In the genomic region with DNA sequence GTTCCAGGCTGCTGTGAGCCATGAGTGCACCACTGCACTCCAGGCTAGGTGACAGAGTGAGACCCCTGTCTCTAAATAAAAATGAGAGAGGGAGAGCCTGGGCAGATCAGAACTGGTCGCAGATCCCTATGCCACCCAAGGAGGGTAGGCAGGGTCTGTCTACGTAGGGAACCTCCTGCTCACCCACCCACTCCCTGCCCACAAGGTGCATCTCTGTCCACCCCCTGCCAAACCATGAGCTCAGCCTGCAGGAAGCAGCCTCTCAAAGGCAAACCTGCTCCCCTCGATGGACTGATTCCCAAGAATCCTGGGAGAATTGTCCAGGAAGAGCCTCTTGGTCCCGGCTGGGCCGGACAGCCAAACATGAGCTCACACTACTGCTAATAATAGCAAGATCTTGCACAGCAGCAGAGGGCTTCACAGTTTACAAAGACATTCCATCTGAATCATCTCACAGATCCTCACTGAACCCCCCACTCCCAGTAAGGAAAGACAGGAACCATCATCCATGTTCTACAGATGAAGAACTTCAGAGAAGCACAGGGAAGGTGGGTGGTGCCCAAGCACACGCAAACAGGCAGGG, we compare ENCODE assay signal across 8 cellular contexts. TPM values are rescaled to one million over a fixed set of nuclear protein-coding genes. Genes with fewer than 3 reads are reported as not detected.
DNase-seq lines count a peak whose midpoint lies in the region; TF ChIP-seq lines count a peak whose summit lies in the region.

No MANE protein-coding gene starts in this region.

- no peak overlapping the region for H3K56ac ChIP-seq in mesendoderm (ENCODE audit: low read length)

- H3K18ac ChIP-seq in mesenchymal stem cell (ENCODE audit: low read depth in 1 of 2, low read length in 2 of 2): peak overlapping the region; percentile 58 to 84
- H3K18ac ChIP-seq in mesendoderm (ENCODE audit: low read length): no peak overlapping the region

- TF ChIP-seq CTCF in coronary artery (IDR thresholded peaks at IDR 0.05): no peak
- no peak for TF ChIP-seq CTCF in transverse colon (IDR thresholded peaks at IDR 0.05)

- H3K4ac ChIP-seq in mesenchymal stem cell (ENCODE audit: low read depth in 1 of 2, low read length in 2 of 2) (peak overlapping the region; percentile 26 to 65), mesendoderm (ENCODE audit: low read depth, low read length) (no peak overlapping the region)

- H3K27ac ChIP-seq in coronary artery (peak overlapping the region; percentile 96), mesenchymal stem cell (ENCODE audit: low read length, poor library complexity, severe bottlenecking) (peak overlapping the region; percentile 94), transverse colon (peak overlapping the region; percentile 84 to 90 (median 88)), mesendoderm (ENCODE audit: low read depth, low read length) (no peak overlapping the region)

- H2BK12ac ChIP-seq in mesenchymal stem cell (ENCODE audit: low read length in 2 of 2): peak overlapping the region in 1 of 2 experiments; percentile 91

- H2AFZ ChIP-seq in mesenchymal stem cell (ENCODE audit: low read depth, low read length): no peak overlapping the region

- peak overlapping the region; percentile 38 for H3K4me3 ChIP-seq in coronary artery
- H3K4me3 ChIP-seq in mesenchymal stem cell (ENCODE audit: insufficient read depth in 1 of 2, low read depth in 1 of 2, low read length in 2 of 2): peak overlapping the region in 1 of 2 experiments; percentile 46
- no peak overlapping the region for H3K4me3 ChIP-seq in transverse colon
- H3K4me3 ChIP-seq in mesendoderm (ENCODE audit: low read length): no peak overlapping the region

- peaks cover 0 to 3% (median 0%) of the 10 kb centered on the region in 3 donors for H3K9me3 Mint-ChIP-seq in IgD-negative memory B cell

- H3K27ac Mint-ChIP-seq in IgD-negative memory B cell: peak overlapping the region; percentile 23 to 84 (median 76)

- H4K91ac ChIP-seq in mesenchymal stem cell (ENCODE audit: low read length): no peak overlapping the region

- intact Hi-C loops in transverse colon (cut with DNase I; ENCODE audit: low total_unique reads): no loop called here

- in situ Hi-C loops in transverse colon (cut with MboI; ENCODE audit: low pct_ligation_motif_present in 1 of 4, low pct_unique_long_range_greater_than_20kb in 1 of 4, low sequenced_read_pairs in 3 of 4): no loop called here

- H3K27me3 ChIP-seq in mesenchymal stem cell (ENCODE audit: control insufficient read depth in 1 of 2, insufficient read depth in 1 of 2, low read length in 2 of 2): no peaks in the 10 kb centered on the region
- H3K27me3 ChIP-seq in transverse colon: no peaks in the 10 kb centered on the region
- H3K27me3 ChIP-seq in mesendoderm (ENCODE audit: insufficient read depth, low read length, poor library complexity): no peaks in the 10 kb centered on the region

- H2BK15ac ChIP-seq in mesenchymal stem cell (ENCODE audit: low read depth, poor library complexity, severe bottlenecking) (no peak overlapping the region), mesendoderm (replicated peaks; ENCODE audit: low read depth) (no peak overlapping the region)

- peaks cover 2 to 11% of the 10 kb centered on the region in 2 experiments for H3K36me3 ChIP-seq in mesenchymal stem cell (ENCODE audit: control insufficient read depth in 1 of 2, insufficient read depth in 2 of 2, low read depth in 1 of 2, low read length in 2 of 2)
- no peaks in the 10 kb centered on the region for H3K36me3 ChIP-seq in transverse colon
- H3K36me3 ChIP-seq in mesendoderm (ENCODE audit: control insufficient read depth, insufficient read depth, low read length): no peaks in the 10 kb centered on the region

- no peaks in the 10 kb centered on the region for H3K27me3 Mint-ChIP-seq in IgD-negative memory B cell

- no peak for TF ChIP-seq EP300 in transverse colon (IDR thresholded peaks at IDR 0.05; ENCODE audit: low read depth)

- H3K79me2 ChIP-seq in mesendoderm (ENCODE audit: control insufficient read depth, insufficient read depth, low read length): peaks cover 3% of the 10 kb centered on the region

- DNase-seq in coronary artery (ENCODE audit: low spot score) (no peak), mesenchymal stem cell (peak; percentile 98), transverse colon (no peak), mesendoderm (no peak), activated gamma-delta T cell (lab: John Stamatoyannopoulos, UW) (no peak), NCI-H1436 (lab: John Stamatoyannopoulos, UW) (no peak)
- no peak for DNase-seq in activated CD4-positive, alpha-beta T cell treated with anti-CD3 and anti-CD28 coated beads, Interleukin-2, amount 50 U/mL, for 48 hours

- peaks cover 54 to 63% (median 60%) of the 10 kb centered on the region in 3 donors for H3K4me1 Mint-ChIP-seq in IgD-negative memory B cell

- peak overlapping the region; percentile 89 for H4K8ac ChIP-seq in mesenchymal stem cell (ENCODE audit: low read length)
- H4K8ac ChIP-seq in mesendoderm (ENCODE audit: low read depth, low read length): no peak overlapping the region

- H3K23ac ChIP-seq in mesenchymal stem cell (ENCODE audit: low read length in 2 of 2) (no peak overlapping the region), mesendoderm (ENCODE audit: low read length) (no peak overlapping the region)

- no peak overlapping the region for H2BK5ac ChIP-seq in mesenchymal stem cell (ENCODE audit: low read depth, low read length, poor library complexity, severe bottlenecking)
- no peak overlapping the region for H2BK5ac ChIP-seq in mesendoderm (ENCODE audit: low read length)

- peak overlapping the region in 3 of 4 donors; percentile 22 to 60 (median 56) for H3K4me3 Mint-ChIP-seq in IgD-negative memory B cell

- H3K9me3 ChIP-seq in mesenchymal stem cell (ENCODE audit: control insufficient read depth, low read length): no peaks in the 10 kb centered on the region
- H3K9me3 ChIP-seq in transverse colon: no peaks in the 10 kb centered on the region

- no peak for TF ChIP-seq POLR2A in transverse colon (IDR thresholded peaks at IDR 0.05)

- H2AK5ac ChIP-seq in mesenchymal stem cell (ENCODE audit: low read length, severe bottlenecking): peak overlapping the region; percentile 79
- no peak overlapping the region for H2AK5ac ChIP-seq in mesendoderm (ENCODE audit: low read length)

- no peak overlapping the region for H4K5ac ChIP-seq in mesendoderm (ENCODE audit: low read length)

- H3K36me3 Mint-ChIP-seq in IgD-negative memory B cell: peaks cover 3% of the 10 kb centered on the region

- H3K4me1 ChIP-seq in mesenchymal stem cell (ENCODE audit: control insufficient read depth, insufficient read depth, low read depth, low read length) (peaks cover 27% of the 10 kb centered on the region), transverse colon (peaks cover 19 to 71% (median 44%) of the 10 kb centered on the region in 4 donors), mesendoderm (ENCODE audit: control insufficient read depth, low read depth, low read length) (peaks cover 2% of the 10 kb centered on the region)

- WGBS in mesenchymal stem cell: 16% methylated on average over 6 of the region's 6 CpGs
- 40 to 50% methylated on average over 1 to 6 of the region's 6 CpGs for WGBS in transverse colon (ENCODE audit: low coverage in 1 of 2), 2 donors
- no CpG with 5 or more reads among the region's 6 CpGs for WGBS in mesendoderm (ENCODE audit: extremely low coverage, insufficient coverage, low lambda C conversion rate)

- no peak overlapping the region for H3K14ac ChIP-seq in mesenchymal stem cell (ENCODE audit: low read length in 2 of 2)

- H3K4me2 ChIP-seq in mesenchymal stem cell (ENCODE audit: low read length, poor library complexity, severe bottlenecking): peak overlapping the region; percentile 26
- H3K4me2 ChIP-seq in mesendoderm (ENCODE audit: low read length): no peak overlapping the region

- peak overlapping the region; percentile 69 for H2BK120ac ChIP-seq in mesenchymal stem cell (ENCODE audit: low read depth, low read length)
- no peak overlapping the region for H2BK120ac ChIP-seq in mesendoderm (ENCODE audit: low read depth, low read length)

- H3K9ac ChIP-seq in mesenchymal stem cell (ENCODE audit: low read length): peak overlapping the region; percentile 85
- H3K9ac ChIP-seq in mesendoderm (ENCODE audit: low read length): no peak overlapping the region

- H3K79me1 ChIP-seq in mesenchymal stem cell (replicated peaks; ENCODE audit: low read length, poor library complexity, severe bottlenecking): peaks cover 14% of the 10 kb centered on the region
- H3K79me1 ChIP-seq in mesendoderm (ENCODE audit: low read length): peaks cover 15% of the 10 kb centered on the region

RNA-seq across cellular contexts. Expression of a gene that starts 27.8 kb away (rescaled TPM):
- polyA plus RNA-seq in IgD-negative memory B cell: not detected
- not detected for polyA plus RNA-seq in mesenchymal stem cell (2013, experiment 1 of 2)
- not detected for polyA plus RNA-seq in mesenchymal stem cell (2013, experiment 2 of 2)
- total RNA-seq in transverse colon: 10 to 100 TPM; 22.9 to 26.1 (median 23.2) TPM
- 0.17 TPM for polyA plus RNA-seq in mesendoderm (2013, experiment 1 of 2)
- polyA plus RNA-seq in mesendoderm (2013, experiment 2 of 2): 0.20 TPM
